Comparison of ENCODE assay signal across 8 cellular contexts in genomic region chrX:74492720-74493201, GRCh38.
DNase-seq lines count a peak whose midpoint lies in the region; ATAC-seq lines count a peak whose summit lies in the region.

No MANE protein-coding gene starts in this region.

- H3K9me3 Mint-ChIP-seq in activated CD8-positive, alpha-beta memory T cell treated with anti-CD3 and anti-CD28 coated beads, Interleukin-2, amount 10 ng/mL, durations not matched to agents 7 days and 5 days (ENCODE audit: low read depth) = no peaks in the 10 kb centered on the region
- no peaks in the 10 kb centered on the region for H3K9me3 Mint-ChIP-seq in effector memory CD8-positive, alpha-beta T cell

- no peaks in the 10 kb centered on the region for H3K36me3 Mint-ChIP-seq in activated CD8-positive, alpha-beta memory T cell treated with anti-CD3 and anti-CD28 coated beads, Interleukin-2, amount 10 ng/mL, durations not matched to agents 7 days and 5 days
- H3K36me3 Mint-ChIP-seq in effector memory CD8-positive, alpha-beta T cell (ENCODE audit: insufficient read depth) = no peaks in the 10 kb centered on the region

- peaks cover 4% of the 10 kb centered on the region for H3K4me1 ChIP-seq in NT2/D1 (ENCODE audit: insufficient read depth, insufficient read length)

- H3K4me3 Mint-ChIP-seq in activated CD8-positive, alpha-beta memory T cell treated with anti-CD3 and anti-CD28 coated beads, Interleukin-2, amount 10 ng/mL, durations not matched to agents 7 days and 5 days = no peak overlapping the region
- no peak overlapping the region for H3K4me3 Mint-ChIP-seq in effector memory CD8-positive, alpha-beta T cell

- no peaks in the 10 kb centered on the region for H3K4me1 Mint-ChIP-seq in activated CD8-positive, alpha-beta memory T cell treated with anti-CD3 and anti-CD28 coated beads, Interleukin-2, amount 10 ng/mL, durations not matched to agents 7 days and 5 days
- H3K4me1 Mint-ChIP-seq in effector memory CD8-positive, alpha-beta T cell (ENCODE audit: low read depth in 2 of 2) = no peaks in the 10 kb centered on the region

- H3K27me3 ChIP-seq in NT2/D1 (ENCODE audit: insufficient read depth, insufficient read length) = no peaks in the 10 kb centered on the region

- H3K4me3 ChIP-seq in NT2/D1 (ENCODE audit: insufficient read length, low read depth) = no peak overlapping the region

- no peaks in the 10 kb centered on the region for H3K36me3 ChIP-seq in NT2/D1 (ENCODE audit: insufficient read depth, insufficient read length, low read length)

- H3K9ac ChIP-seq in NT2/D1 (ENCODE audit: insufficient read length, low read depth) = no peak overlapping the region

- H3K27me3 Mint-ChIP-seq in activated CD8-positive, alpha-beta memory T cell treated with anti-CD3 and anti-CD28 coated beads, Interleukin-2, amount 10 ng/mL, durations not matched to agents 7 days and 5 days = no peaks in the 10 kb centered on the region
- no peaks in the 10 kb centered on the region for H3K27me3 Mint-ChIP-seq in effector memory CD8-positive, alpha-beta T cell

- ATAC-seq in activated CD8-positive, alpha-beta memory T cell treated with anti-CD3 and anti-CD28 coated beads, Interleukin-2, amount 10 ng/mL, durations not matched to agents 7 days and 5 days = no peak
- ATAC-seq in effector memory CD8-positive, alpha-beta T cell (replicated peaks) = peak; percentile 45
- no peak for ATAC-seq in HG03378 (IDR thresholded peaks at IDR 0.05; ENCODE audit: unreplicated experiment)

- no peaks in the 10 kb centered on the region for H3K9me3 ChIP-seq in NT2/D1 (ENCODE audit: insufficient read depth, low read length)

- H3K27ac Mint-ChIP-seq in activated CD8-positive, alpha-beta memory T cell treated with anti-CD3 and anti-CD28 coated beads, Interleukin-2, amount 10 ng/mL, durations not matched to agents 7 days and 5 days = no peak overlapping the region
- H3K27ac Mint-ChIP-seq in effector memory CD8-positive, alpha-beta T cell = no peak overlapping the region

- peak; percentile 62 for DNase-seq in activated CD8-positive, alpha-beta memory T cell treated with anti-CD3 and anti-CD28 coated beads for 24 hours
- no peak for DNase-seq in activated CD8-positive, alpha-beta memory T cell treated with anti-CD3 and anti-CD28 coated beads, Interleukin-2, amount 10 ng/mL, durations not matched to agents 7 days and 5 days
- DNase-seq in NT2/D1 (ENCODE audit: low read depth, low spot score) (peak; percentile 89), HuH-7.5 (ENCODE audit: low spot score) (no peak), AML-193 (lab: John Stamatoyannopoulos, UW) (no peak)
- DNase-seq in effector memory CD8-positive, alpha-beta T cell = peak in 2 of 3 experiments; percentile 2 to 3
- peak; percentile 1 for DNase-seq in stimulated activated CD8-positive, alpha-beta memory T cell treated with anti-CD3 and anti-CD28 coated beads, Interleukin-15, amount 100 ng/mL, for 1 hour (ENCODE audit: low read depth)

- CTCF ChIA-PET in activated CD8-positive, alpha-beta memory T cell treated with anti-CD3 and anti-CD28 coated beads, Interleukin-2, amount 10 ng/mL, durations not matched to agents 7 days and 5 days (lab: Charles Lee) = no interaction called here

Comparison
In these comparisons a context has a peak if more than half of its experiments do, and no peak if none do; other contexts are left out.
1. DNase-seq: peak in activated CD8-positive, alpha-beta memory T cell treated with anti-CD3 and anti-CD28 coated beads for 24 hours (single experiment), NT2/D1 (single experiment), effector memory CD8-positive, alpha-beta T cell (2 of 3) and stimulated activated CD8-positive, alpha-beta memory T cell treated with anti-CD3 and anti-CD28 coated beads, Interleukin-15, amount 100 ng/mL, for 1 hour (single experiment); none in activated CD8-positive, alpha-beta memory T cell treated with anti-CD3 and anti-CD28 coated beads, Interleukin-2, amount 10 ng/mL, durations not matched to agents 7 days and 5 days (single experiment), HuH-7.5 (single experiment) and AML-193 (0 of 2).